ENCODE assay signal across 8 cellular contexts in the genomic region with DNA sequence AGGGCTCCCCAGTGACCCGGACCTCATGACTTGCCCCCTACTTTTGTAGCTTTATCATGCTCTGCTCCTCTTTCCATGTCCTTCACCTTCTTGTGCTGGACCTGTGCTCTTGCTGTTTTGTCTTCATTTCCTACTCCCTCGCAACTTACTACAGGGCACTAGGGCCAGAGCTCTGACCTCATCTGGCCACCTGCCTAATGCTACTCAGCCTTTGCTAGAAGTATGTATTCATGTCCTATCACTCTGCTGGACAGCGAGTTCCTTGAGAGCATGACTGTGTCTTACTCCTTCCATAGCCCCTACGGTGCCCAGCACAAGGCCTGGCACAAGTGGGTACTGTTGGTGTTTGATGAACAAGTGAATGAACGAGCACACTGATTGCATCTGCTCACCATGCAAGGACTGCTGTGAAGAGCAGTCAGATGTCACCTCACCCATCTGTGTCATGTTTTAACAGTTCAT. TPM values are rescaled to one million over a fixed set of nuclear protein-coding genes. Genes with fewer than 3 reads are reported as not detected.
DNase-seq lines count a peak whose midpoint lies in the region; ATAC-seq and TF ChIP-seq lines count a peak whose summit lies in the region.

No MANE protein-coding gene starts in this region.

- WGBS in stomach, 5 donors, result 38 to 68% (median 42%) methylated on average over 5 of the region's 5 CpGs

- H3K36me3 Mint-ChIP-seq in activated CD4-positive, alpha-beta T cell treated with anti-CD3 and anti-CD28 coated beads, Interleukin-2, amount 10 ng/mL, durations not matched to agents 7 days and 5 days (ENCODE audit: low read depth), result peaks cover 10% of the 10 kb centered on the region
- peaks cover 10% of the 10 kb centered on the region for H3K36me3 Mint-ChIP-seq in activated CD8-positive, alpha-beta T cell treated with anti-CD3 and anti-CD28 coated beads, Interleukin-2, amount 10 ng/mL, durations not matched to agents 7 days and 5 days (ENCODE audit: low read depth)

- TF ChIP-seq EP300 in stomach (IDR thresholded peaks at IDR 0.05), result no peak

- H3K4me3 ChIP-seq in stomach, result peak overlapping the region; percentile 75 to 94 (median 87)

- peaks cover 27 to 67% (median 50%) of the 10 kb centered on the region in 4 donors for H3K4me1 ChIP-seq in stomach

- no peak for TF ChIP-seq CTCF in stomach (IDR thresholded peaks at IDR 0.05)
- no peak for TF ChIP-seq CTCF in omental fat pad (IDR thresholded peaks at IDR 0.05)

- H3K27me3 Mint-ChIP-seq in activated CD4-positive, alpha-beta T cell treated with anti-CD3 and anti-CD28 coated beads, Interleukin-2, amount 10 ng/mL, durations not matched to agents 7 days and 5 days, result no peaks in the 10 kb centered on the region
- no peaks in the 10 kb centered on the region for H3K27me3 Mint-ChIP-seq in activated CD8-positive, alpha-beta T cell treated with anti-CD3 and anti-CD28 coated beads, Interleukin-2, amount 10 ng/mL, durations not matched to agents 7 days and 5 days (ENCODE audit: low read depth)

- H3K36me3 ChIP-seq in stomach, result peaks cover 3 to 26% (median 20%) of the 10 kb centered on the region in 4 donors

- intact Hi-C loops in left ventricle myocardium superior (cut with micrococcal nuclease), result no loop called here
- intact Hi-C loops in stomach (cut with DNase I; ENCODE audit: low total_unique reads), result no loop called here

- no peak for TF ChIP-seq POLR2A in stomach (IDR thresholded peaks at IDR 0.05)

- peaks cover 41% of the 10 kb centered on the region for H3K4me1 Mint-ChIP-seq in activated CD4-positive, alpha-beta T cell treated with anti-CD3 and anti-CD28 coated beads, Interleukin-2, amount 10 ng/mL, durations not matched to agents 7 days and 5 days
- H3K4me1 Mint-ChIP-seq in activated CD8-positive, alpha-beta T cell treated with anti-CD3 and anti-CD28 coated beads, Interleukin-2, amount 10 ng/mL, durations not matched to agents 7 days and 5 days (ENCODE audit: low read depth), result peaks cover 30% of the 10 kb centered on the region

- POLR2A ChIA-PET in activated CD4-positive, alpha-beta T cell treated with anti-CD3 and anti-CD28 coated beads, Interleukin-2, amount 10 ng/mL, durations not matched to agents 7 days and 5 days (lab: Charles Lee), result no interaction called here
- POLR2A ChIA-PET in activated CD8-positive, alpha-beta T cell treated with anti-CD3 and anti-CD28 coated beads, Interleukin-2, amount 10 ng/mL, durations not matched to agents 7 days and 5 days (lab: Charles Lee), result interaction anchor here (1.0 to 1.4 kb wide), 2 partner anchors 54 to 574 kb away, joined by 3 read pairs; partner anchors contain the start of genes PAQR7 and RSRP1

- no peaks in the 10 kb centered on the region for H3K9me3 ChIP-seq in stomach

- peak overlapping the region; percentile 93 for H3K27ac Mint-ChIP-seq in activated CD4-positive, alpha-beta T cell treated with anti-CD3 and anti-CD28 coated beads, Interleukin-2, amount 10 ng/mL, durations not matched to agents 7 days and 5 days
- peak overlapping the region; percentile 93 for H3K27ac Mint-ChIP-seq in activated CD8-positive, alpha-beta T cell treated with anti-CD3 and anti-CD28 coated beads, Interleukin-2, amount 10 ng/mL, durations not matched to agents 7 days and 5 days

- no peak for DNase-seq in activated CD4-positive, alpha-beta T cell treated with anti-CD3 and anti-CD28 coated beads, Interleukin-2, amount 10 ng/mL, durations not matched to agents 7 days and 5 days
- no peak for DNase-seq in activated CD4-positive, alpha-beta T cell treated with anti-CD3 and anti-CD28 coated beads, Interleukin-2, amount 50 U/mL, for 4 hours
- DNase-seq in activated CD8-positive, alpha-beta T cell treated with anti-CD3 and anti-CD28 coated beads, Interleukin-2, amount 10 ng/mL, durations not matched to agents 7 days and 5 days, result no peak
- DNase-seq in left ventricle myocardium superior (no peak), stomach (no peak), NCI-H2029 (lab: John Stamatoyannopoulos, UW) (no peak), omental fat pad (ENCODE audit: low spot score) (no peak)
- no peak for DNase-seq in stimulated activated CD4-positive, alpha-beta T cell treated with anti-CD3 and anti-CD28 coated beads, Interleukin-4, amount 100 ng/mL, for 1 hour

- CTCF ChIA-PET in activated CD4-positive, alpha-beta T cell treated with anti-CD3 and anti-CD28 coated beads, Interleukin-2, amount 10 ng/mL, durations not matched to agents 7 days and 5 days (lab: Charles Lee), result interaction anchor here (1.4 to 1.5 kb wide), 2 partner anchors 10 to 18 kb away, joined by 3 read pairs; no protein-coding TSS in a partner anchor
- CTCF ChIA-PET in activated CD8-positive, alpha-beta T cell treated with anti-CD3 and anti-CD28 coated beads, Interleukin-2, amount 10 ng/mL, durations not matched to agents 7 days and 5 days (lab: Charles Lee), result interaction anchor here (1.2 to 3.3 kb wide), 4 partner anchors 9 to 176 kb away, joined by 5 to 15 read pairs (median 10); partner anchors contain the start of gene PAFAH2

- no peaks in the 10 kb centered on the region for H3K9me3 Mint-ChIP-seq in activated CD4-positive, alpha-beta T cell treated with anti-CD3 and anti-CD28 coated beads, Interleukin-2, amount 10 ng/mL, durations not matched to agents 7 days and 5 days
- no peaks in the 10 kb centered on the region for H3K9me3 Mint-ChIP-seq in activated CD8-positive, alpha-beta T cell treated with anti-CD3 and anti-CD28 coated beads, Interleukin-2, amount 10 ng/mL, durations not matched to agents 7 days and 5 days (ENCODE audit: insufficient read depth)

- peak overlapping the region; percentile 88 for H3K4me3 Mint-ChIP-seq in activated CD4-positive, alpha-beta T cell treated with anti-CD3 and anti-CD28 coated beads, Interleukin-2, amount 10 ng/mL, durations not matched to agents 7 days and 5 days
- peak overlapping the region; percentile 89 for H3K4me3 Mint-ChIP-seq in activated CD8-positive, alpha-beta T cell treated with anti-CD3 and anti-CD28 coated beads, Interleukin-2, amount 10 ng/mL, durations not matched to agents 7 days and 5 days

- no peaks in the 10 kb centered on the region for H3K27me3 ChIP-seq in stomach

- peak overlapping the region; percentile 87 to 96 (median 95) for H3K27ac ChIP-seq in stomach

- no peak for ATAC-seq in activated CD8-positive, alpha-beta T cell treated with anti-CD3 and anti-CD28 coated beads, Interleukin-2, amount 10 ng/mL, durations not matched to agents 7 days and 5 days
- peak; percentile 5 for ATAC-seq in left ventricle myocardium superior
- no peak for ATAC-seq in omental fat pad (ENCODE audit: low FRiP score)

RNA-seq across cellular contexts. Expression of gene MTFR1L, which starts 1.9 kb away (rescaled TPM):
- 10 to 100 TPM; 38.9 to 42.1 TPM for total RNA-seq in activated CD4-positive, alpha-beta T cell treated with anti-CD3 and anti-CD28 coated beads, Interleukin-2, amount 10 ng/mL, durations not matched to agents 7 days and 5 days
- 10 to 100 TPM; 26.2 to 26.7 TPM for total RNA-seq in activated CD8-positive, alpha-beta T cell treated with anti-CD3 and anti-CD28 coated beads, Interleukin-2, amount 10 ng/mL, durations not matched to agents 7 days and 5 days
- total RNA-seq in left ventricle myocardium superior, result 227 TPM
- total RNA-seq in stomach, result 100 to 1,000 TPM in 3 of 5 donors, 10 to 100 TPM in 2; 39.3 to 301 (median 107) TPM
- 10 to 100 TPM; 41.1 to 52.4 (median 49.5) TPM for polyA plus RNA-seq in stomach
- 10 to 100 TPM; 40.8 to 84.2 (median 61.3) TPM for total RNA-seq in omental fat pad

RNA-seq across cellular contexts. Expression of gene SELENON, which starts 21.7 kb away (rescaled TPM):
- 10 to 100 TPM; 13.7 to 14.4 TPM for total RNA-seq in activated CD4-positive, alpha-beta T cell treated with anti-CD3 and anti-CD28 coated beads, Interleukin-2, amount 10 ng/mL, durations not matched to agents 7 days and 5 days
- total RNA-seq in activated CD8-positive, alpha-beta T cell treated with anti-CD3 and anti-CD28 coated beads, Interleukin-2, amount 10 ng/mL, durations not matched to agents 7 days and 5 days, result 1 to 10 TPM; 4.5 to 5.1 TPM
- 46.3 TPM for total RNA-seq in left ventricle myocardium superior
- total RNA-seq in stomach, result 10 to 100 TPM in 4 of 5 donors, 1 to 10 TPM in 1; 1.7 to 81.1 (median 18.3) TPM
- polyA plus RNA-seq in stomach, result 10 to 100 TPM in 2 of 3 donors, 1 to 10 TPM in 1; 9.5 to 29.4 (median 21.7) TPM
- 10 to 100 TPM; 26.0 to 57.3 (median 53.6) TPM for total RNA-seq in omental fat pad

RNA-seq across cellular contexts. Expression of gene AUNIP, which starts 37.6 kb away (rescaled TPM):
- total RNA-seq in activated CD4-positive, alpha-beta T cell treated with anti-CD3 and anti-CD28 coated beads, Interleukin-2, amount 10 ng/mL, durations not matched to agents 7 days and 5 days, result 1 to 10 TPM; 6.7 to 8.1 TPM
- total RNA-seq in activated CD8-positive, alpha-beta T cell treated with anti-CD3 and anti-CD28 coated beads, Interleukin-2, amount 10 ng/mL, durations not matched to agents 7 days and 5 days, result 1 to 10 TPM; 7.8 to 9.1 TPM
- total RNA-seq in left ventricle myocardium superior, result not detected
- 1 to 10 TPM in 1 of 5 donors, under 1 TPM in 1, not detected in 3; 0.87 to 2.8 TPM for total RNA-seq in stomach
- 1 to 10 TPM in 1 of 3 donors, under 1 TPM in 2; 0.68 to 1.5 (median 1.00) TPM for polyA plus RNA-seq in stomach
- not detected for total RNA-seq in omental fat pad

RNA-seq across cellular contexts. Expression of gene PAQR7, which starts 53.8 kb away (rescaled TPM):
- total RNA-seq in activated CD4-positive, alpha-beta T cell treated with anti-CD3 and anti-CD28 coated beads, Interleukin-2, amount 10 ng/mL, durations not matched to agents 7 days and 5 days, result under 1 TPM; 0.52 to 0.87 TPM
- total RNA-seq in activated CD8-positive, alpha-beta T cell treated with anti-CD3 and anti-CD28 coated beads, Interleukin-2, amount 10 ng/mL, durations not matched to agents 7 days and 5 days, result 1 to 10 TPM; 3.2 to 3.3 TPM
- total RNA-seq in left ventricle myocardium superior (2.0 TPM), stomach (1 to 10 TPM; 1.8 to 9.9 (median 5.3) TPM), omental fat pad (1 to 10 TPM; 4.3 to 7.2 (median 6.5) TPM)
- polyA plus RNA-seq in stomach, result 10 to 100 TPM in 1 of 3 donors, 1 to 10 TPM in 2; 4.3 to 10.5 (median 5.4) TPM
